Comparison of ENCODE assay signal across 8 cellular contexts in genomic region chr7:5396542-5396941, GRCh38. TPM values are rescaled to one million over a fixed set of nuclear protein-coding genes. Genes with fewer than 3 reads are reported as not detected.
A peak's percentile ranks its signal among the peaks of the same experiment; 100 is the strongest.
DNase-seq lines count a peak whose midpoint lies in the region; ATAC-seq, FAIRE-seq and TF ChIP-seq lines count a peak whose summit lies in the region.

No MANE protein-coding gene starts in this region.

- H3K36me3 ChIP-seq in PC-3 (ENCODE audit: low read depth, low read length) (no peaks in the 10 kb centered on the region), heart right ventricle (peaks cover 0 to 44% (median 8%) of the 10 kb centered on the region in 9 donors)

- POLR2A ChIA-PET in PC-3 (lab: Charles Lee; ENCODE audit: unreplicated experiment) = interaction anchor here (0.5 to 0.7 kb wide), 2 partner anchors 15 to 28 kb away, joined by 3 to 7 read pairs; no protein-coding TSS in a partner anchor

- CTCF ChIA-PET in PC-3 (lab: Charles Lee) = interaction anchor here (0.5 to 1.1 kb wide), 3 partner anchors 12 to 26 kb away, joined by 3 to 5 read pairs (median 3); no protein-coding TSS in a partner anchor

- intact Hi-C loops in PC-3 (cut with micrococcal nuclease) (no loop called here), heart right ventricle (cut with DNase I) (no loop called here)

- peak; percentile 71 for FAIRE-seq in GM18507 (lab: Jason Lieb, UNC)

- H3K27ac ChIP-seq in PC-3 (ENCODE audit: low read length) (peak overlapping the region; percentile 88), heart right ventricle (peak overlapping the region in 9 of 10 donors; percentile 10 to 95 (median 69))

- peak overlapping the region; percentile 94 for H3K9ac ChIP-seq in PC-3 (ENCODE audit: low read length)

- peak overlapping the region; percentile 76 for H3K4me2 ChIP-seq in PC-3 (ENCODE audit: low read length)

- no TSS peak for BruUV-seq in PC-3 (replicated peaks; lab: Mats Ljungman, UMichigan)

- no peaks in the 10 kb centered on the region for H3K9me3 Mint-ChIP-seq in activated T-helper 17 cell treated with anti-CD3 and anti-CD28 coated beads, Interleukin-2, amount 50 U/mL, for 72 hours

- peaks cover 10% of the 10 kb centered on the region for H3K4me1 Mint-ChIP-seq in activated T-helper 17 cell treated with anti-CD3 and anti-CD28 coated beads, Interleukin-2, amount 50 U/mL, for 72 hours

- no peaks in the 10 kb centered on the region for H4K20me1 ChIP-seq in PC-3 (ENCODE audit: low read length)

- H3K9me2 ChIP-seq in PC-3 (replicated peaks; ENCODE audit: low read length) = no peaks in the 10 kb centered on the region

- H3K27me3 Mint-ChIP-seq in activated T-helper 17 cell treated with anti-CD3 and anti-CD28 coated beads, Interleukin-2, amount 50 U/mL, for 72 hours = no peaks in the 10 kb centered on the region

- no peaks in the 10 kb centered on the region for H3K27me3 ChIP-seq in PC-3 (ENCODE audit: low read length)
- no peaks in the 10 kb centered on the region for H3K27me3 ChIP-seq in heart right ventricle

- H3K4me1 ChIP-seq in PC-3 (ENCODE audit: insufficient read depth, low read length) (no peaks in the 10 kb centered on the region), heart right ventricle (peaks cover 0 to 31% (median 13%) of the 10 kb centered on the region in 9 donors)

- H3K4me3 Mint-ChIP-seq in activated T-helper 17 cell treated with anti-CD3 and anti-CD28 coated beads, Interleukin-2, amount 50 U/mL, for 72 hours = peak overlapping the region; percentile 91

- DNase-seq in GM18507 (ENCODE audit: extremely low spot score, insufficient read length, low read depth) (peak; percentile 46), PC-3 (peak; percentile 38), heart right ventricle (no peak), AG20443 (ENCODE audit: low spot score) (no peak), NCI-H2227 (lab: John Stamatoyannopoulos, UW; ENCODE audit: unreplicated experiment) (no peak)
- peak; percentile 50 for DNase-seq in stimulated activated CD4-positive, alpha-beta T cell treated with anti-CD3 and anti-CD28 coated beads, Interleukin-4, amount 100 ng/mL, for 1 hour

- peaks cover 20% of the 10 kb centered on the region for H3K79me2 ChIP-seq in PC-3 (ENCODE audit: low read length)

- no peak overlapping the region for H2AFZ ChIP-seq in PC-3 (ENCODE audit: low read length)

- H3K9me3 ChIP-seq in PC-3 (ENCODE audit: low read length) (no peaks in the 10 kb centered on the region), heart right ventricle (no peaks in the 10 kb centered on the region)

- 72 to 73% methylated on average over 6 of the region's 6 CpGs for WGBS in heart right ventricle, 2 donors

- H3K27ac Mint-ChIP-seq in activated T-helper 17 cell treated with anti-CD3 and anti-CD28 coated beads, Interleukin-2, amount 50 U/mL, for 72 hours = peak overlapping the region; percentile 98

- peak; percentile 47 for ATAC-seq in HG02852 (IDR thresholded peaks at IDR 0.05; ENCODE audit: unreplicated experiment)
- peak; percentile 43 for ATAC-seq in PC-3
- peak; percentile 38 for ATAC-seq in activated T-helper 17 cell treated with anti-CD3 and anti-CD28 coated beads, Interleukin-2, amount 50 U/mL, for 72 hours (replicated peaks)
- ATAC-seq in heart right ventricle = peak; percentile 20 to 53 (median 36)

- H3K4me3 ChIP-seq in PC-3 (ENCODE audit: low read length) (peak overlapping the region; percentile 69), heart right ventricle (peak overlapping the region in 8 of 10 donors; percentile 3 to 68 (median 30))

- no peaks in the 10 kb centered on the region for H3F3A ChIP-seq in PC-3 (ENCODE audit: low read length, unreplicated experiment)

- H3K36me3 Mint-ChIP-seq in activated T-helper 17 cell treated with anti-CD3 and anti-CD28 coated beads, Interleukin-2, amount 50 U/mL, for 72 hours (ENCODE audit: low read depth) = peaks cover 27% of the 10 kb centered on the region

- TF ChIP-seq CTCF in PC-3 (conservative IDR thresholded peaks at IDR 0.05; ENCODE audit: low read depth, low read length) (peak; percentile 25; the same call in 1 of the 2 replicates), heart right ventricle (IDR thresholded peaks at IDR 0.05) (peak in 5 of 9 donors; percentile 21 to 38 (median 29))

RNA-seq across cellular contexts. Expression of gene TNRC18, which starts 27.1 kb away (rescaled TPM):
- total RNA-seq in PC-3 (2014; rRNA removed) (26.8 and 57.8 TPM in 2 replicates), heart right ventricle (10 to 100 TPM; 26.4 to 42.3 (median 31.6) TPM)
- total RNA-seq in activated T-helper 17 cell treated with anti-CD3 and anti-CD28 coated beads, Interleukin-2, amount 50 U/mL, for 72 hours = 10 to 100 TPM; 46.3 to 49.2 TPM
- polyA plus RNA-seq in heart right ventricle = 10 to 100 TPM; 10.1 to 28.8 TPM

Comparison
In these comparisons a context has a peak if more than half of its experiments do, and no peak if none do; other contexts are left out.
1. DNase-seq: peak in GM18507 (single experiment), PC-3 (single experiment) and stimulated activated CD4-positive, alpha-beta T cell treated with anti-CD3 and anti-CD28 coated beads, Interleukin-4, amount 100 ng/mL, for 1 hour (single experiment); none in heart right ventricle (0 of 2), AG20443 (single experiment) and NCI-H2227 (single experiment).
2. Peak in every context shown above with its lines, with median percentiles within 50 percentile points of each other: ATAC-seq.